In genomic region chr3:112302881-112303761, GRCh38 we compare ENCODE assay signal across 8 cellular contexts. TPM values are rescaled to one million over a fixed set of nuclear protein-coding genes. Genes with fewer than 3 reads are reported as not detected.
A peak's percentile ranks its signal among the peaks of the same experiment; 100 is the strongest.
DNase-seq lines count a peak whose midpoint lies in the region; ATAC-seq and TF ChIP-seq lines count a peak whose summit lies in the region.

No MANE protein-coding gene starts in this region.

- H3K4me3 ChIP-seq in hepatocyte = peak overlapping the region; percentile 7

- peaks cover 6% of the 10 kb centered on the region for H3K4me1 Mint-ChIP-seq in activated T-cell treated with anti-CD3 and anti-CD28 coated beads, Interleukin-2, amount 50 U/mL, for 4 hours (ENCODE audit: low read depth)
- H3K4me1 Mint-ChIP-seq in T-cell = peaks cover 8% of the 10 kb centered on the region in 3 donors
- peaks cover 8% of the 10 kb centered on the region for H3K4me1 Mint-ChIP-seq in stimulated activated naive CD8-positive, alpha-beta T cell treated with anti-CD3 and anti-CD28 coated beads, Interleukin-15, amount 100 ng/mL, for 72 hours

- POLR2A ChIA-PET in T-cell (lab: Charles Lee) = interaction anchor here in 1 of 2 donors (0.9 kb wide), 1 partner anchor 324 kb away, joined by 3 read pairs; the partner anchor contains the start of gene ABHD10

- no peak overlapping the region for H3K27ac Mint-ChIP-seq in T-cell
- H3K27ac Mint-ChIP-seq in stimulated activated naive CD8-positive, alpha-beta T cell treated with anti-CD3 and anti-CD28 coated beads, Interleukin-15, amount 100 ng/mL, for 72 hours = no peak overlapping the region

- H3K9me3 ChIP-seq in hepatocyte (ENCODE audit: low read depth) = no peaks in the 10 kb centered on the region

- DNase-seq in activated T-cell treated with anti-CD3 and anti-CD28 coated beads, Interleukin-2, amount 50 U/mL, for 4 hours = no peak
- no peak for DNase-seq in activated T-cell treated with anti-CD3 and anti-CD28 coated beads, Interleukin-2, amount 50 U/mL, for 1 hour
- no peak for DNase-seq in T-cell
- DNase-seq in hepatocyte (ENCODE audit: low spot score) = peak; percentile 16
- DNase-seq in stimulated activated naive CD8-positive, alpha-beta T cell treated with anti-CD3 and anti-CD28 coated beads, Interleukin-15, amount 100 ng/mL, for 72 hours = peak in 1 of 2 donors; percentile 10
- DNase-seq in NCI-H146 (lab: John Stamatoyannopoulos, UW) = no peak
- DNase-seq in posterior vena cava (ENCODE audit: low spot score) = no peak

- no peak overlapping the region for H3K4me3 Mint-ChIP-seq in activated T-cell treated with anti-CD3 and anti-CD28 coated beads, Interleukin-2, amount 50 U/mL, for 4 hours
- no peak overlapping the region for H3K4me3 Mint-ChIP-seq in T-cell
- no peak overlapping the region for H3K4me3 Mint-ChIP-seq in stimulated activated naive CD8-positive, alpha-beta T cell treated with anti-CD3 and anti-CD28 coated beads, Interleukin-15, amount 100 ng/mL, for 72 hours

- no peaks in the 10 kb centered on the region for H3K36me3 Mint-ChIP-seq in activated T-cell treated with anti-CD3 and anti-CD28 coated beads, Interleukin-2, amount 50 U/mL, for 4 hours (ENCODE audit: insufficient read depth)
- H3K36me3 Mint-ChIP-seq in T-cell = no peaks in the 10 kb centered on the region

- peak; percentile 36 to 60 for ATAC-seq in activated T-cell treated with anti-CD3 and anti-CD28 coated beads, Interleukin-2, amount 50 U/mL, for 4 hours
- ATAC-seq in T-cell (replicated peaks in 1 of 4) (peak; percentile 57 to 64 (median 64)), GM21390 (IDR thresholded peaks at IDR 0.05; ENCODE audit: unreplicated experiment) (no peak)
- peak; percentile 69 for ATAC-seq in stimulated activated naive CD8-positive, alpha-beta T cell treated with anti-CD3 and anti-CD28 coated beads, Interleukin-15, amount 100 ng/mL, for 72 hours

- peaks cover 35% of the 10 kb centered on the region for H3K4me1 ChIP-seq in hepatocyte (ENCODE audit: insufficient read depth)

- no peaks in the 10 kb centered on the region for H3K36me3 ChIP-seq in hepatocyte (replicated peaks; ENCODE audit: insufficient read depth, low read depth)

- 17% methylated on average over 11 of the region's 12 CpGs for WGBS in hepatocyte (ENCODE audit: low lambda C conversion rate, missing lambda C conversion rate)

- H3K27me3 ChIP-seq in hepatocyte = no peaks in the 10 kb centered on the region

- H3K27ac ChIP-seq in hepatocyte = peak overlapping the region; percentile 90

- CTCF ChIA-PET in T-cell (lab: Charles Lee) = interaction anchor here (1.0 to 3.0 kb wide), 6 partner anchors 9 to 259 kb away, joined by 3 to 15 read pairs (median 8); partner anchors contain the start of genes ATG3 (in 1 of the 2), SLC35A5 (in 1 of the 2) and SLC9C1 (in 1 of the 2)

- no peaks in the 10 kb centered on the region for H3K79me2 ChIP-seq in hepatocyte

- TF ChIP-seq CTCF in hepatocyte (IDR thresholded peaks at IDR 0.05; ENCODE audit: poor library complexity) = no peak

- H4K20me1 ChIP-seq in hepatocyte (ENCODE audit: insufficient read depth, poor library complexity, severe bottlenecking) = no peaks in the 10 kb centered on the region

- no peaks in the 10 kb centered on the region for H3K27me3 Mint-ChIP-seq in activated T-cell treated with anti-CD3 and anti-CD28 coated beads, Interleukin-2, amount 50 U/mL, for 4 hours (ENCODE audit: low read depth)
- H3K27me3 Mint-ChIP-seq in T-cell = no peaks in the 10 kb centered on the region
- H3K27me3 Mint-ChIP-seq in stimulated activated naive CD8-positive, alpha-beta T cell treated with anti-CD3 and anti-CD28 coated beads, Interleukin-15, amount 100 ng/mL, for 72 hours = no peaks in the 10 kb centered on the region

- H3K9me3 Mint-ChIP-seq in activated T-cell treated with anti-CD3 and anti-CD28 coated beads, Interleukin-2, amount 50 U/mL, for 4 hours = no peaks in the 10 kb centered on the region
- no peaks in the 10 kb centered on the region for H3K9me3 Mint-ChIP-seq in T-cell
- no peaks in the 10 kb centered on the region for H3K9me3 Mint-ChIP-seq in stimulated activated naive CD8-positive, alpha-beta T cell treated with anti-CD3 and anti-CD28 coated beads, Interleukin-15, amount 100 ng/mL, for 72 hours

- intact Hi-C loops in posterior vena cava (cut with DNase I) = no loop called here

- peak overlapping the region; percentile 60 for H2AFZ ChIP-seq in hepatocyte

- peak overlapping the region; percentile 69 for H3K4me2 ChIP-seq in hepatocyte

- H3K9me2 ChIP-seq in hepatocyte (replicated peaks; ENCODE audit: insufficient read depth) = no peaks in the 10 kb centered on the region

RNA-seq across cellular contexts. Expression of gene SLC9C1, which starts 9.1 kb away (rescaled TPM):
- not detected for total RNA-seq in activated T-cell treated with anti-CD3 and anti-CD28 coated beads, Interleukin-2, amount 50 U/mL, for 4 hours
- total RNA-seq in T-cell = not detected
- 0.03 and 0.72 TPM in 2 replicates for total RNA-seq in hepatocyte
- polyA plus RNA-seq in hepatocyte = 0.30 TPM in 1 of 2 replicates, not detected in the other
- total RNA-seq in posterior vena cava = 1 to 10 TPM in 1 of 2 donors, under 1 TPM in 1; 0.29 to 1.4 TPM

RNA-seq across cellular contexts. Expression of gene CD200, which starts 29.8 kb away (rescaled TPM):
- 100 to 1,000 TPM; 100 to 125 (median 109) TPM for total RNA-seq in activated T-cell treated with anti-CD3 and anti-CD28 coated beads, Interleukin-2, amount 50 U/mL, for 4 hours
- total RNA-seq in T-cell (1 to 10 TPM; 1.3 to 4.6 (median 2.2) TPM), hepatocyte (6.7 and 12.6 TPM in 2 replicates), posterior vena cava (10 to 100 TPM in 1 of 2 donors, 1 to 10 TPM in 1; 7.7 to 17.7 TPM)
- 14.2 and 16.8 TPM in 2 replicates for polyA plus RNA-seq in hepatocyte
